9 cellular contexts compared by ENCODE assay signal in the genomic region with DNA sequence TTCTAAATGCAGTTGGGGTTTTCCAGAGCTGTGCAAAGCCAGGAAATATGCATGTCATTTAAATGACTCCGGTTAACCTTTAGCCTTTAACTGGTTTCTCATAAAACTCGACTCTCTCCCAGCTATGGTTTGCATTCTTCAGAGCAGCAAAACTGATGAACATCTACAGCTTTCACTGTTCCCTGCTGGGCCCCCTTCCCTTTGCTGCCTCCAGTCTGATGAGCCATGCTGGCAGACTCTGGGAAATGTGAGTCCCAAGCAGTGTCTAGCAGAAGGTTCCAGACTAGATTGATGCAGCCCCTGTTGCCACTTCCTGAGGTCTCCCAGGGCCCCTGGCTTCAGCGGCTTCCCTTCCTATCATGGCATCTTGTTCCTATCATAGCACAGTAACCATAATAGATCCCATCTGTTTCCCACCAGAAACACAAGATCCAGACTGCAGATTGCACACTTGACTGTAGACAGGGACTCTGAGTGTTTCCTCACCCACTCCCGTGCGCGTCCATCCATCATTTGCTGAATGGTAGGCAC.
DNase-seq lines count a peak whose midpoint lies in the region; ATAC-seq, FAIRE-seq and TF ChIP-seq lines count a peak whose summit lies in the region.
"Had no signal": no experiment of that assay in that cellular context is flagged by ENCODE, and none has a peak within 500 bp of the region (broad histone marks: within the 10 kb centered on the region; RNA-seq: fewer than 3 reads in every experiment).

No MANE protein-coding gene starts in this region.

- DNase-seq in stimulated activated CD4-positive, alpha-beta T cell treated with anti-CD3 and anti-CD28 coated beads, Interleukin-4, amount 100 ng/mL, for 24 hours = peak; percentile 23
- no peak for DNase-seq in stimulated activated CD4-positive, alpha-beta T cell treated with anti-CD3 and anti-CD28 coated beads, Interleukin-2, amount 100 ng/mL, for 24 hours
- DNase-seq in activated CD4-positive, alpha-beta memory T cell treated with anti-CD3 and anti-CD28 coated beads, Interleukin-2, amount 10 ng/mL, durations not matched to agents 7 days and 5 days = no peak
- no peak for DNase-seq in kidney
- no peak for DNase-seq in HUDEP-2 (lab: John Stamatoyannopoulos, UW; ENCODE audit: unreplicated experiment in 76 of 76)
- no peak for DNase-seq in frontal cortex (ENCODE audit: low spot score in 2 of 2)

- no peaks in the 10 kb centered on the region for H3K36me3 ChIP-seq in kidney (ENCODE audit: control insufficient read depth in 1 of 2, insufficient read depth in 2 of 2, low read length in 2 of 2)

- H3K27ac Mint-ChIP-seq in activated CD4-positive, alpha-beta memory T cell treated with anti-CD3 and anti-CD28 coated beads, Interleukin-2, amount 10 ng/mL, durations not matched to agents 7 days and 5 days = peak overlapping the region; percentile 79

- POLR2A ChIA-PET in activated CD4-positive, alpha-beta memory T cell treated with anti-CD3 and anti-CD28 coated beads, Interleukin-2, amount 10 ng/mL, durations not matched to agents 7 days and 5 days (lab: Charles Lee) = interaction anchor here (0.9 to 5.0 kb wide), 8 partner anchors 8 to 176 kb away, joined by 3 to 31 read pairs (median 4); partner anchors contain the start of gene SOCS1

- H3K4me1 ChIP-seq in kidney (ENCODE audit: control insufficient read depth in 1 of 2, insufficient read depth in 1 of 2, low read depth in 1 of 2, low read length in 2 of 2) = peaks cover 33 to 54% of the 10 kb centered on the region in 2 donors

- H3K27ac ChIP-seq in kidney (ENCODE audit: low read depth in 2 of 2, low read length in 2 of 2) = peak overlapping the region; percentile 68 to 82
- H3K27ac ChIP-seq: HL-60 had no signal

- no peak for TF ChIP-seq CTCF in kidney (IDR thresholded peaks at IDR 0.05; ENCODE audit: borderline replicate concordance, extremely low read depth, insufficient read depth)

- H3K9me3 ChIP-seq in kidney (ENCODE audit: control insufficient read depth in 1 of 2, low read length in 2 of 2) = no peaks in the 10 kb centered on the region

- ATAC-seq in HG03442 (IDR thresholded peaks at IDR 0.05; ENCODE audit: unreplicated experiment) (no peak), GM21381 (IDR thresholded peaks at IDR 0.05; ENCODE audit: unreplicated experiment) (no peak)

- CTCF ChIA-PET in activated CD4-positive, alpha-beta memory T cell treated with anti-CD3 and anti-CD28 coated beads, Interleukin-2, amount 10 ng/mL, durations not matched to agents 7 days and 5 days (lab: Charles Lee) = interaction anchor here (0.7 to 1.0 kb wide), 2 partner anchors 8 kb away, joined by 4 to 5 read pairs; no protein-coding TSS in a partner anchor

- FAIRE-seq in kidney (lab: Jason Lieb, UNC) = no peak
- no peak for FAIRE-seq in frontal cortex (lab: Jason Lieb, UNC)

- peaks cover 40% of the 10 kb centered on the region for H3K36me3 Mint-ChIP-seq in activated CD4-positive, alpha-beta memory T cell treated with anti-CD3 and anti-CD28 coated beads, Interleukin-2, amount 10 ng/mL, durations not matched to agents 7 days and 5 days (ENCODE audit: low read depth)

- no peak overlapping the region for H3K4me3 Mint-ChIP-seq in activated CD4-positive, alpha-beta memory T cell treated with anti-CD3 and anti-CD28 coated beads, Interleukin-2, amount 10 ng/mL, durations not matched to agents 7 days and 5 days

- H3K4me3 ChIP-seq in kidney (ENCODE audit: low read length in 2 of 2) = no peak overlapping the region

- no peaks in the 10 kb centered on the region for H3K27me3 Mint-ChIP-seq in activated CD4-positive, alpha-beta memory T cell treated with anti-CD3 and anti-CD28 coated beads, Interleukin-2, amount 10 ng/mL, durations not matched to agents 7 days and 5 days

- H3K4me1 Mint-ChIP-seq in activated CD4-positive, alpha-beta memory T cell treated with anti-CD3 and anti-CD28 coated beads, Interleukin-2, amount 10 ng/mL, durations not matched to agents 7 days and 5 days = peaks cover 86% of the 10 kb centered on the region

- intact Hi-C loops in kidney (cut with DNase I) = no loop called here

- H3K9me3 Mint-ChIP-seq in activated CD4-positive, alpha-beta memory T cell treated with anti-CD3 and anti-CD28 coated beads, Interleukin-2, amount 10 ng/mL, durations not matched to agents 7 days and 5 days = no peaks in the 10 kb centered on the region

- no peak overlapping the region for H3K9ac ChIP-seq in kidney (ENCODE audit: low read length in 2 of 2)
